Comparison of ENCODE assay signal across 16 cellular contexts in the genomic region with DNA sequence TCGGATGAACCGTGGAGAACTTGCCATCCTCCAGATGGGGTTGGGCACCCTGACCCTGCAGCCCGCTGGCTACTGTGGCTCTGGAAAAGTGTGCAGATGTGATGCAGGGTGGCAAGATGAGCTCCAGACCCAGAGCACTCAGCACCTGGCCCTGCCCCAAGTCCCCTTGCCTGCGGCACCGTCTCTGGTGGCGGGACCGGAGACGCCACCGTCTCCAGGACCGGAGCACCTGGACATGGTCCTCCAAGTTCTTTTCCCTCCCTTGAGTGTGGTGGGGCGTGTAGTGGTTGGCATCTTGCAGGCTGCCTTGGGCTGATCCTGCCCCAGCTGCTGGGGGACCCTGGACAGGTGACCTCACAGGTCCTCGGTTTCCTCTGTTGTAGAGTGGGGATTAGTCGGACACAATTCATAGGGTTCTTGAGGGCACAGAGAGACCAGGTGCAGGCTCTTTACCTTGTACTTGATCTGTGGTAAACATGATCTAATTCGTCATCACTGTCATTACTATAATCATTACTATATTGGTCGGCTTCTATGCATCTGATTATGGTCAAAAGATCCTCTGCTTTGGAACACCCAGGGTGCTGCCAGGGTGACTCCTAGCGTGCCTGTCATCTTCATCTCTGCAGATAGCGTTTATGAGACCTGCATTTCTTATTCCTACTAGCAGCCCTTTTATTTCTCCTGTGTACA.
DNase-seq lines count a peak whose midpoint lies in the region; ATAC-seq and TF ChIP-seq lines count a peak whose summit lies in the region.
"Had no signal": no experiment of that assay in that cellular context is flagged by ENCODE, and none has a peak within 500 bp of the region (broad histone marks: within the 10 kb centered on the region; RNA-seq: fewer than 3 reads in every experiment).

No MANE protein-coding gene starts in this region.

- H4K20me1 ChIP-seq in neural progenitor cell (ENCODE audit: low read depth): no peaks in the 10 kb centered on the region

- H3K4me3 Mint-ChIP-seq in osteocyte (ENCODE audit: unreplicated experiment): no peak overlapping the region
- no peak overlapping the region for H3K4me3 Mint-ChIP-seq in endodermal cell
- H3K4me3 Mint-ChIP-seq in WTC11: no peak overlapping the region
- no peak overlapping the region for H3K4me3 Mint-ChIP-seq in neural progenitor cell
- H3K4me3 Mint-ChIP-seq: CD8-positive, alpha-beta T cell had no signal

- no peak for DNase-seq in left ventricle myocardium inferior
- DNase-seq in left ventricle myocardium superior: no peak
- DNase-seq in RPMI8226: peak; percentile 80
- DNase-seq in osteocyte (ENCODE audit: extremely low spot score, unreplicated experiment): no peak
- no peak for DNase-seq in vagina (ENCODE audit: extremely low spot score in 2 of 2)
- no peak for DNase-seq in endodermal cell
- no peak for DNase-seq in WTC11 (ENCODE audit: low spot score)
- DNase-seq in neural progenitor cell (ENCODE audit: low spot score): no peak
- DNase-seq: CD8-positive, alpha-beta T cell; H7; NCI-H1092; NCI-H146; NCI-H2081; NCI-H2227 treated with DMSO at 0.1 percent for 48 hours; NCI-H524 treated with DMSO at 0.1 percent for 48 hours; Peyer's patch had no signal

- no peak overlapping the region for H2AFZ ChIP-seq in neural progenitor cell (replicated peaks)

- H3K9me3 Mint-ChIP-seq in osteocyte (ENCODE audit: unreplicated experiment) (no peaks in the 10 kb centered on the region), endodermal cell (no peaks in the 10 kb centered on the region), WTC11 (peaks cover 6% of the 10 kb centered on the region), neural progenitor cell (no peaks in the 10 kb centered on the region)
- H3K9me3 Mint-ChIP-seq: CD8-positive, alpha-beta T cell had no signal

- H3K27ac ChIP-seq in left ventricle myocardium inferior (replicated peaks) (peak overlapping the region; percentile 36), vagina (peak overlapping the region; percentile 63), endodermal cell (ENCODE audit: low read depth, low read length) (no peak overlapping the region), neural progenitor cell (no peak overlapping the region)

- H3K9me3 ChIP-seq in left ventricle myocardium inferior (replicated peaks): no peaks in the 10 kb centered on the region
- H3K9me3 ChIP-seq in vagina: no peaks in the 10 kb centered on the region
- no peaks in the 10 kb centered on the region for H3K9me3 ChIP-seq in endodermal cell (ENCODE audit: control insufficient read depth, low read length)
- H3K9me3 ChIP-seq in neural progenitor cell (ENCODE audit: low read depth): no peaks in the 10 kb centered on the region
- H3K9me3 ChIP-seq: Peyer's patch had no signal

- WGBS in endodermal cell (ENCODE audit: insufficient coverage in 1 of 2, insufficient read length in 1 of 2), 2 experiments: 94 to 100% methylated on average over 4 to 17 of the region's 17 CpGs

- H3K79me2 ChIP-seq in neural progenitor cell (ENCODE audit: low read depth): no peaks in the 10 kb centered on the region

- no peak for TF ChIP-seq POLR2A in vagina (IDR thresholded peaks at IDR 0.05)

- intact Hi-C loops in left ventricle myocardium inferior (cut with micrococcal nuclease): no loop called here
- intact Hi-C loops in left ventricle myocardium superior (cut with micrococcal nuclease): no loop called here
- intact Hi-C loops in vagina (cut with DNase I): no loop called here

- ATAC-seq in left ventricle myocardium superior: no peak
- no peak for ATAC-seq in WTC11
- ATAC-seq: CD8-positive, alpha-beta T cell had no signal

- TF ChIP-seq CTCF in left ventricle myocardium inferior (IDR thresholded peaks at IDR 0.05; ENCODE audit: borderline replicate concordance): no peak
- TF ChIP-seq CTCF in osteocyte (IDR thresholded peaks at IDR 0.05): no peak
- no peak for TF ChIP-seq CTCF in vagina (IDR thresholded peaks at IDR 0.05)
- TF ChIP-seq CTCF in endodermal cell (conservative IDR thresholded peaks at IDR 0.05): no peak
- TF ChIP-seq CTCF in WTC11 (IDR thresholded peaks at IDR 0.05): no peak
- no peak for TF ChIP-seq CTCF in neural progenitor cell (IDR thresholded peaks at IDR 0.05)

- H3K4me1 ChIP-seq in left ventricle myocardium inferior: peaks cover 16% of the 10 kb centered on the region
- peaks cover 51% of the 10 kb centered on the region for H3K4me1 ChIP-seq in vagina
- H3K4me1 ChIP-seq in endodermal cell (ENCODE audit: control insufficient read depth, insufficient read depth, low read length): no peaks in the 10 kb centered on the region
- H3K4me1 ChIP-seq in neural progenitor cell: no peaks in the 10 kb centered on the region

- H3F3A ChIP-seq in neural progenitor cell (ENCODE audit: low read depth): no peaks in the 10 kb centered on the region

- CTCF ChIA-PET in WTC11 (lab: Charles Lee): interaction anchor here (1.7 to 2.2 kb wide), 2 partner anchors 14 to 36 kb away, joined by 4 to 10 read pairs; no protein-coding TSS in a partner anchor

- H3K4me1 Mint-ChIP-seq in osteocyte (ENCODE audit: unreplicated experiment) (peaks cover 14% of the 10 kb centered on the region), endodermal cell (no peaks in the 10 kb centered on the region), WTC11 (peaks cover 3% of the 10 kb centered on the region; the same call in 1 of the 2 replicates), neural progenitor cell (peaks cover 2% of the 10 kb centered on the region)

- H3K36me3 Mint-ChIP-seq in osteocyte (ENCODE audit: unreplicated experiment): peaks cover 30% of the 10 kb centered on the region
- peaks cover 8% of the 10 kb centered on the region for H3K36me3 Mint-ChIP-seq in endodermal cell (ENCODE audit: low read depth)
- peaks cover 9% of the 10 kb centered on the region for H3K36me3 Mint-ChIP-seq in WTC11
- H3K36me3 Mint-ChIP-seq in neural progenitor cell: no peaks in the 10 kb centered on the region
- H3K36me3 Mint-ChIP-seq: CD8-positive, alpha-beta T cell had no signal

- H3K27ac Mint-ChIP-seq in osteocyte (ENCODE audit: unreplicated experiment) (peak overlapping the region; percentile 14), endodermal cell (no peak overlapping the region), WTC11 (no peak overlapping the region), neural progenitor cell (no peak overlapping the region)
- H3K27ac Mint-ChIP-seq: CD8-positive, alpha-beta T cell had no signal

- H3K36me3 ChIP-seq in left ventricle myocardium inferior: no peaks in the 10 kb centered on the region
- H3K36me3 ChIP-seq in vagina: peaks cover 0 to 8% of the 10 kb centered on the region in 2 donors
- peaks cover 4% of the 10 kb centered on the region for H3K36me3 ChIP-seq in endodermal cell (ENCODE audit: control insufficient read depth, insufficient read depth, low read length)
- no peaks in the 10 kb centered on the region for H3K36me3 ChIP-seq in neural progenitor cell
- H3K36me3 ChIP-seq: Peyer's patch had no signal

- H3K9ac ChIP-seq in endodermal cell (ENCODE audit: extremely low read depth, low read length, poor library complexity, severe bottlenecking): no peak overlapping the region
- no peak overlapping the region for H3K9ac ChIP-seq in neural progenitor cell

- no peak overlapping the region for H3K4me2 ChIP-seq in neural progenitor cell

- H3K4me3 ChIP-seq in left ventricle myocardium inferior: no peak overlapping the region
- no peak overlapping the region for H3K4me3 ChIP-seq in vagina
- H3K4me3 ChIP-seq in endodermal cell (ENCODE audit: low read length): no peak overlapping the region
- H3K4me3 ChIP-seq in neural progenitor cell: no peak overlapping the region
- H3K4me3 ChIP-seq: Peyer's patch had no signal

- H3K27me3 ChIP-seq in left ventricle myocardium inferior (ENCODE audit: low read depth) (no peaks in the 10 kb centered on the region), vagina (no peaks in the 10 kb centered on the region), endodermal cell (ENCODE audit: control insufficient read depth, insufficient read depth, low read length, poor library complexity, severe bottlenecking) (no peaks in the 10 kb centered on the region), neural progenitor cell (no peaks in the 10 kb centered on the region)
- H3K27me3 ChIP-seq: Peyer's patch had no signal

- POLR2A ChIA-PET in WTC11 (lab: Charles Lee): no interaction called here

- H3K27me3 Mint-ChIP-seq in osteocyte (ENCODE audit: unreplicated experiment) (no peaks in the 10 kb centered on the region), endodermal cell (ENCODE audit: insufficient read depth) (no peaks in the 10 kb centered on the region), WTC11 (ENCODE audit: low read depth) (no peaks in the 10 kb centered on the region), neural progenitor cell (ENCODE audit: insufficient read depth, low read depth) (no peaks in the 10 kb centered on the region)

TF ChIP-seq in WTC11, 78 proteins besides CTCF, POLR2A, EP300 and RAD21:
- TF ChIP-seq GTF2I (CRISPR knock-in tag; conservative IDR thresholded peaks at IDR 0.05): no peak
- TF ChIP-seq SMAD4 (CRISPR knock-in tag; IDR thresholded peaks at IDR 0.05): no peak

Comparison
In these comparisons a context has a peak if more than half of its experiments do, and no peak if none do; other contexts are left out.
1. H3K27ac ChIP-seq: peak in left ventricle myocardium inferior (single experiment) and vagina (single experiment); none in endodermal cell (single experiment) and neural progenitor cell (single experiment).